ENCODE assay signal across 8 cellular contexts in the genomic region with DNA sequence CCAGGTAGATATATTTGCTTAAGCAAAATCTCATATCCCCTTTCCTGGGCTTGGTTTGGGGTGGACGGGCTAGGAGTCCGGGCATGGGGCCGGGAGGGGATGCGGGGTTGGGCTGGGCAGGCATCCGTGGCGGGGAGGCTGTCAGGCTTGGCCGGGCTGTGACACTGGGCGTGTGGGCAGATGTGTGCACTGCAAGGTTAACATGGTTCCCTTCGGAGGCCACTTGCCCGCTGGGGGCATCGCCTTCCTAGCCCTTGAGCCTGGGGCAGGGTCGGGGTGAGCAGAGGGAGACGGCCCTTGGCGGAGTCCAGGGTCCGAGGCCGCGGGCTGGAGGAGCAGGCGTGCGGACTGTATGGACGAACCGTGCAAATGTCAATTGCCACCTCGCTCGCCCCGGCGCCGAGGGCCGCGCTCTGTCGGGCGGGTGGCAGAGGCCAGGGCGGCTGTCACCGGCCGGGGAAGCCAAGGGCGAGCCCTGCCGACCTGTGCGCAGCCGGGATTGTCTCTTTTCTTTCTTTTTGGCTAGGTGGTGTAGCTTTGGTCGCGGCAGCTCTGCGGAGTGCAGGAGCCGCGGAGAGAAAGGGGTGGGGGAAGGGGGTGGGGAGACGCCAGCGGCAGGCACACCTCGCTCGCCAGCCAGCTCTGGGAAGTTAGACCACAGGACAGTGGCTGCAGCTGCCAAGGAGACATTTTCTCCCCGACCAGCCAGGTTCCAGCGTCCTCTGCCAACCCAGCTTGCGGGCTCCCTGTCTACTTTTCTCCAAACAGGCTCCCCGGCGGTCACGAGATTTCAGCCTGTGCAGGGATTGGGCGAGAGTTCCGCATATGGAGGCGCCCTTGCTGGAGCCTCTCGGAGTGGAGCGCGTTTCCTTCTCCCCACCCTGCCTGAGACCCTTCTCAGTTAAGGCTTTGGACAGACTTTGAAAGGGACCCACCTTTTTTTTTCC. TPM values are rescaled to one million over a fixed set of nuclear protein-coding genes. Genes with fewer than 3 reads are reported as not detected.
DNase-seq lines count a peak whose midpoint lies in the region; ATAC-seq and TF ChIP-seq lines count a peak whose summit lies in the region.

No MANE protein-coding gene starts in this region.

- H3K79me2 ChIP-seq in PC-3 (ENCODE audit: low read length), result peaks cover 31% of the 10 kb centered on the region

- peak overlapping the region; percentile 21; the same call in 1 of the 2 replicates for H3K27ac ChIP-seq in PC-3 (ENCODE audit: low read length)

- peak overlapping the region; percentile 90 for H3K4me2 ChIP-seq in PC-3 (ENCODE audit: low read length)

- H3K27me3 ChIP-seq in PC-3 (ENCODE audit: low read length), result no peaks in the 10 kb centered on the region
- no peaks in the 10 kb centered on the region for H3K27me3 ChIP-seq in mucosa of stomach (ENCODE audit: control insufficient read depth, insufficient read depth, low read length)

- peak overlapping the region; percentile 95 for H2AFZ ChIP-seq in PC-3 (ENCODE audit: low read length)

- in situ Hi-C loops in Caki2 (cut with HindIII; ENCODE audit: low pct_unique_long_range_greater_than_20kb, low sequenced_read_pairs), result no loop called here

- peak overlapping the region; percentile 98 for H3K4me3 ChIP-seq in PC-3 (ENCODE audit: low read length)
- peak overlapping the region; percentile 61 for H3K4me3 ChIP-seq in mucosa of stomach (ENCODE audit: low read length)

- peak; percentile 40 for ATAC-seq in GM21360 (IDR thresholded peaks at IDR 0.05; ENCODE audit: unreplicated experiment)
- ATAC-seq in PC-3, result peak; percentile 51

- H3K4me1 ChIP-seq in PC-3 (ENCODE audit: insufficient read depth, low read length) (peaks cover 17% of the 10 kb centered on the region), mucosa of stomach (ENCODE audit: control insufficient read depth, insufficient read depth, low read length) (peaks cover 10% of the 10 kb centered on the region)

- H3K9ac ChIP-seq in PC-3 (ENCODE audit: low read length), result peak overlapping the region; percentile 63
- peak overlapping the region; percentile 68 for H3K9ac ChIP-seq in mucosa of stomach (ENCODE audit: low read length)

- no peaks in the 10 kb centered on the region for H4K20me1 ChIP-seq in PC-3 (ENCODE audit: low read length)

- H3K36me3 ChIP-seq in PC-3 (ENCODE audit: low read depth, low read length), result peaks cover 4% of the 10 kb centered on the region; the same call in 1 of the 2 replicates
- H3K36me3 ChIP-seq in mucosa of stomach (ENCODE audit: control insufficient read depth, insufficient read depth, low read length), result no peaks in the 10 kb centered on the region

- intact Hi-C loops in PC-3 (cut with micrococcal nuclease), result loop anchor here (2.0 kb wide), 1 partner anchor 122 kb away; no protein-coding TSS in a partner anchor

- TSS peak; percentile 48 for BruUV-seq in PC-3 (replicated peaks; lab: Mats Ljungman, UMichigan)

- no peaks in the 10 kb centered on the region for H3K9me3 ChIP-seq in PC-3 (ENCODE audit: low read length)
- no peaks in the 10 kb centered on the region for H3K9me3 ChIP-seq in mucosa of stomach (ENCODE audit: control insufficient read depth, low read length)

- DNase-seq in Caki2 (ENCODE audit: low read depth), result peak; percentile 75
- DNase-seq in HUDEP-2 (lab: John Stamatoyannopoulos, UW; ENCODE audit: unreplicated experiment in 76 of 76), result peak in 72 of 76 experiments; percentile 2 to 75 (median 57)
- peak; percentile 78 for DNase-seq in PC-3
- peak; percentile 62 for DNase-seq in activated T-cell treated with anti-CD3 and anti-CD28 coated beads, Interleukin-2, amount 50 U/mL, for 1 hour
- DNase-seq in erythroblast (lab: John Stamatoyannopoulos, UW), result peak; percentile 77 to 79
- DNase-seq in stimulated activated CD8-positive, alpha-beta memory T cell treated with anti-CD3 and anti-CD28 coated beads, Interleukin-4, amount 100 ng/mL, for 48 hours, result peak; percentile 81

- TF ChIP-seq POLR2A in erythroblast (IDR thresholded peaks at IDR 0.05; ENCODE audit: low read length), result peak; percentile 51

- no peaks in the 10 kb centered on the region for H3F3A ChIP-seq in PC-3 (ENCODE audit: low read length, unreplicated experiment)

- no peak for TF ChIP-seq CTCF in PC-3 (conservative IDR thresholded peaks at IDR 0.05; ENCODE audit: low read depth, low read length)

- H3K9me2 ChIP-seq in PC-3 (replicated peaks; ENCODE audit: low read length), result no peaks in the 10 kb centered on the region

- CTCF ChIA-PET in PC-3 (lab: Charles Lee), result interaction anchor here (0.6 kb wide), 1 partner anchor 79 kb away, joined by 3 read pairs; no protein-coding TSS in a partner anchor

- POLR2A ChIA-PET in PC-3 (lab: Charles Lee; ENCODE audit: unreplicated experiment), result interaction anchor here (0.6 to 1.0 kb wide), 2 partner anchors 61 to 78 kb away, joined by 4 to 10 read pairs; no protein-coding TSS in a partner anchor

RNA-seq across cellular contexts. Expression of a gene that starts 1.3 kb away (rescaled TPM):
- 6.6 and 34.3 TPM in 2 replicates for total RNA-seq in Caki2 (2014; rRNA removed; shearing (Covaris generic); ENCODE audit: low replicate concordance)
- 12.7 and 20.4 TPM in 2 replicates for total RNA-seq in PC-3 (2014; rRNA removed)

Comparison
In these comparisons a context has a peak if more than half of its experiments do, and no peak if none do; other contexts are left out.
1. Peak in every context shown above with its lines: DNase-seq, ATAC-seq, H3K4me3 ChIP-seq and H3K27ac ChIP-seq.